8 cellular contexts compared by ENCODE assay signal in genomic region chr6:57091375-57091774, GRCh38.
DNase-seq lines count a peak whose midpoint lies in the region; ATAC-seq and TF ChIP-seq lines count a peak whose summit lies in the region.
"Not testable (repeated sequence)": the region's sequence is repeated elsewhere in the genome, so short reads cannot be mapped to it uniquely, and the experiment has no call there.

No MANE protein-coding gene starts in this region.

- peaks cover 19% of the 10 kb centered on the region for H3K36me3 Mint-ChIP-seq in T-helper 1 cell treated with Interleukin-12 subunit alpha and Interleukin-12 subunit beta and Interleukin-4 antibody, amounts not matched to agents 30 μg/mL and 1 μg/mL, for 36 hours (ENCODE audit: low read depth)
- H3K36me3 Mint-ChIP-seq in activated naive CD8-positive, alpha-beta T cell = peaks cover 11% of the 10 kb centered on the region
- H3K36me3 Mint-ChIP-seq in effector memory CD8-positive, alpha-beta T cell (ENCODE audit: insufficient read depth) = peaks cover 39% of the 10 kb centered on the region
- H3K36me3 Mint-ChIP-seq in nephron progenitor cell (ENCODE audit: low read depth) = peaks cover 31% of the 10 kb centered on the region

- peaks cover 25% of the 10 kb centered on the region for H3K4me1 Mint-ChIP-seq in T-helper 1 cell treated with Interleukin-12 subunit alpha and Interleukin-12 subunit beta and Interleukin-4 antibody, amounts not matched to agents 30 μg/mL and 1 μg/mL, for 36 hours (ENCODE audit: low read depth)
- H3K4me1 Mint-ChIP-seq in activated naive CD8-positive, alpha-beta T cell (ENCODE audit: low read depth) = peaks cover 43% of the 10 kb centered on the region
- H3K4me1 Mint-ChIP-seq in effector memory CD8-positive, alpha-beta T cell (ENCODE audit: low read depth in 2 of 2) = peaks cover 25 to 42% of the 10 kb centered on the region in 2 donors
- H3K4me1 Mint-ChIP-seq in nephron progenitor cell = peaks cover 47% of the 10 kb centered on the region
- H3K4me1 Mint-ChIP-seq in stimulated activated naive CD8-positive, alpha-beta T cell treated with anti-CD3 and anti-CD28 coated beads, Interleukin-15, amount 100 ng/mL, for 72 hours = peaks cover 43% of the 10 kb centered on the region

- not testable (repeated sequence) for H2AFZ ChIP-seq in DND-41 (ENCODE audit: low read depth, low read length); KMS-11 (ENCODE audit: low read depth)

- H3K27me3 ChIP-seq in DND-41 (ENCODE audit: insufficient read depth, low read length, poor library complexity); KMS-11 (ENCODE audit: insufficient read depth, low read depth); iPS-18a (ENCODE audit: control insufficient read depth, insufficient read depth, low read length): not testable (repeated sequence)

- H3K9ac ChIP-seq in DND-41 (ENCODE audit: low read depth, low read length) = peak overlapping the region; percentile 37
- not testable (repeated sequence) for H3K9ac ChIP-seq in KMS-11; iPS-18a (ENCODE audit: low read length)

- H3K4me1 ChIP-seq in DND-41 (ENCODE audit: insufficient read depth, low read length) (peaks cover 39% of the 10 kb centered on the region), KMS-11 (ENCODE audit: low read depth, poor library complexity, severe bottlenecking) (peaks cover 34% of the 10 kb centered on the region), iPS-18a (ENCODE audit: control insufficient read depth, low read depth, low read length) (peaks cover 11% of the 10 kb centered on the region)

- H3K9me3 Mint-ChIP-seq in T-helper 1 cell treated with Interleukin-12 subunit alpha and Interleukin-12 subunit beta and Interleukin-4 antibody, amounts not matched to agents 30 μg/mL and 1 μg/mL, for 36 hours; activated naive CD8-positive, alpha-beta T cell (ENCODE audit: low read depth); effector memory CD8-positive, alpha-beta T cell; nephron progenitor cell; stimulated activated naive CD8-positive, alpha-beta T cell treated with anti-CD3 and anti-CD28 coated beads, Interleukin-15, amount 100 ng/mL, for 72 hours: not testable (repeated sequence)

- H4K20me1 ChIP-seq in DND-41 (ENCODE audit: insufficient read depth, low read length) (peaks cover 36% of the 10 kb centered on the region; the same call in 1 of the 2 replicates), KMS-11 (ENCODE audit: insufficient read depth) (peaks cover 10% of the 10 kb centered on the region; the same call in 1 of the 2 replicates)

- H3K79me2 ChIP-seq in DND-41 (ENCODE audit: insufficient read depth, low read length) (peaks cover 52% of the 10 kb centered on the region), KMS-11 (ENCODE audit: insufficient read depth, low read depth) (peaks cover 48% of the 10 kb centered on the region)

- not testable (repeated sequence) for TF ChIP-seq CTCF in DND-41 (IDR thresholded peaks at IDR 0.05; ENCODE audit: borderline replicate concordance, extremely low read depth, low read length, poor library complexity, severe bottlenecking); KMS-11 (conservative IDR thresholded peaks at IDR 0.05; ENCODE audit: low read depth, low read length); nephron progenitor cell (IDR thresholded peaks at IDR 0.05)

- H3K4me3 ChIP-seq in DND-41 (ENCODE audit: low read depth in 1 of 2, low read length in 2 of 2) (peak overlapping the region; percentile 16 to 52; a peak in 3 of 4 replicates), iPS-18a (ENCODE audit: low read length) (peak overlapping the region; percentile 35)
- not testable (repeated sequence) for H3K4me3 ChIP-seq in KMS-11 (IDR thresholded peaks at IDR 0.05; ENCODE audit: insufficient read depth, low read depth, low read length)

- not testable (repeated sequence) for H3K27ac Mint-ChIP-seq in T-helper 1 cell treated with Interleukin-12 subunit alpha and Interleukin-12 subunit beta and Interleukin-4 antibody, amounts not matched to agents 30 μg/mL and 1 μg/mL, for 36 hours; nephron progenitor cell
- H3K27ac Mint-ChIP-seq in activated naive CD8-positive, alpha-beta T cell = peak overlapping the region; percentile 54
- H3K27ac Mint-ChIP-seq in effector memory CD8-positive, alpha-beta T cell = peak overlapping the region in 1 of 2 donors; percentile 92
- peak overlapping the region; percentile 76 to 82 for H3K27ac Mint-ChIP-seq in stimulated activated naive CD8-positive, alpha-beta T cell treated with anti-CD3 and anti-CD28 coated beads, Interleukin-15, amount 100 ng/mL, for 72 hours

- not testable (repeated sequence) for H3K9me3 ChIP-seq in DND-41 (ENCODE audit: insufficient read depth, low read length, severe bottlenecking); iPS-18a (ENCODE audit: control insufficient read depth, low read depth, low read length)

- H3K27me3 Mint-ChIP-seq in T-helper 1 cell treated with Interleukin-12 subunit alpha and Interleukin-12 subunit beta and Interleukin-4 antibody, amounts not matched to agents 30 μg/mL and 1 μg/mL, for 36 hours (ENCODE audit: low read depth); activated naive CD8-positive, alpha-beta T cell; effector memory CD8-positive, alpha-beta T cell; nephron progenitor cell (ENCODE audit: low read depth, poor library complexity); stimulated activated naive CD8-positive, alpha-beta T cell treated with anti-CD3 and anti-CD28 coated beads, Interleukin-15, amount 100 ng/mL, for 72 hours: not testable (repeated sequence)

- ATAC-seq in DND-41 (ENCODE audit: insufficient read depth, low read depth); effector memory CD8-positive, alpha-beta T cell (replicated peaks); stimulated activated naive CD8-positive, alpha-beta T cell treated with anti-CD3 and anti-CD28 coated beads, Interleukin-15, amount 100 ng/mL, for 72 hours: not testable (repeated sequence)

- peak overlapping the region; percentile 81 for H3K4me3 Mint-ChIP-seq in T-helper 1 cell treated with Interleukin-12 subunit alpha and Interleukin-12 subunit beta and Interleukin-4 antibody, amounts not matched to agents 30 μg/mL and 1 μg/mL, for 36 hours
- H3K4me3 Mint-ChIP-seq in activated naive CD8-positive, alpha-beta T cell = peak overlapping the region; percentile 84
- peak overlapping the region; percentile 27 to 63 for H3K4me3 Mint-ChIP-seq in effector memory CD8-positive, alpha-beta T cell
- peak overlapping the region; percentile 89 for H3K4me3 Mint-ChIP-seq in nephron progenitor cell
- H3K4me3 Mint-ChIP-seq in stimulated activated naive CD8-positive, alpha-beta T cell treated with anti-CD3 and anti-CD28 coated beads, Interleukin-15, amount 100 ng/mL, for 72 hours = peak overlapping the region; percentile 76 to 86

- not testable (repeated sequence) for DNase-seq in DND-41; effector memory CD8-positive, alpha-beta T cell; nephron progenitor cell; stimulated activated naive CD8-positive, alpha-beta T cell treated with anti-CD3 and anti-CD28 coated beads, Interleukin-15, amount 100 ng/mL, for 72 hours

- H3K4me2 ChIP-seq in DND-41 (ENCODE audit: insufficient read depth, low read length) = peak overlapping the region; percentile 71
- H3K4me2 ChIP-seq in KMS-11 = peak overlapping the region; percentile 72

- not testable (repeated sequence) for H3K27ac ChIP-seq in DND-41 (ENCODE audit: low read length); KMS-11; iPS-18a (ENCODE audit: low read length)

- H3K36me3 ChIP-seq in DND-41 (ENCODE audit: insufficient read depth, low read length) = peaks cover 31% of the 10 kb centered on the region
- not testable (repeated sequence) for H3K36me3 ChIP-seq in KMS-11 (ENCODE audit: insufficient read depth)
- peaks cover 21% of the 10 kb centered on the region for H3K36me3 ChIP-seq in iPS-18a (ENCODE audit: control insufficient read depth, low read depth, low read length)
